8 cellular contexts compared by ENCODE assay signal in the genomic region with DNA sequence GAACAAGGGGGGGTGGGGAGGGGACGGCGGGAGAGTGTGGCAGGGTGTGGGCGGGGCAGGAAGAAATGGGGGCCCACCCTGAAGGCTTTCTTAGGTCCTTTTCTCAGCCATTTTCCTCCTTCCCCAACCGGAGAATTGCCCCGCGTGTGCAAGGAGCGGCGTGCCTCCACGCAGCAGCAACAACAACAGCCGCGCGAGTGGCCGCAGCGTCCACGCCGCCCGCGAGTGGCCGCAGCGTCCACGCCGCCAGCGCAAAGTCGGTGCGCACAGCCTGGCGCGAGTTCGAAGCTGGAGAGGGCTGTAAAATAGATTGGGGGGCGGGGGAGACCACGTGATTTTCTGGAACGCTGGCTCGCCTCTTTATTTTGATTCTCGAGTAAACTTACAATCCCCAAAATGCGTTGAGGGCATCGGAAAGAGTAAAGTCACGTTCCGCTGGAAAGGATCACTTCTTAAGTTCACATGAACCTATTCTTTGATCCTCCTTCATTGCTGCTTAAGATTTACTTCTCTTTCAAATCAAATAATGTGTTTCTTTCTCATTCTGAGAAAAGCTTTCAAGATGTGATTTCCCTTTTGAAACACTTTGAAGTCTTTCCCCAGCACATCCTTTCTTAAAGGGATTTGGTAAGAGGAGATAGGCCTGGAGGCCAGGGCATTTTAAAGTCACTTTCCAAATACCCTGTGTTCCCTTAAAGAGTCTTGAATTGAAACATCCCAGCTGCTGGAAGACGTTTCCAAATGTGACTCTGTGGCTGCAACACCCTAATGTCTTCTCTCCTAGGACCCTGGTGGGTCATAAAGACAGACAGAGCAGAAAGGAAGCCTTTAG.
DNase-seq lines count a peak whose midpoint lies in the region; ATAC-seq and TF ChIP-seq lines count a peak whose summit lies in the region.

No MANE protein-coding gene starts in this region.

- TF ChIP-seq CTCF in kidney epithelial cell (IDR thresholded peaks at IDR 0.05; ENCODE audit: insufficient read depth, low read length, poor library complexity, severe bottlenecking) = no peak

- H3K36me3 Mint-ChIP-seq in activated naive CD8-positive, alpha-beta T cell = no peaks in the 10 kb centered on the region

- no peaks in the 10 kb centered on the region for H3K79me2 ChIP-seq in ACC112 (ENCODE audit: control insufficient read depth, insufficient read depth, low read length, unreplicated experiment)

- H3K27me3 Mint-ChIP-seq in activated naive CD8-positive, alpha-beta T cell = no peaks in the 10 kb centered on the region

- peak overlapping the region; percentile 83 for H3K27ac Mint-ChIP-seq in activated naive CD8-positive, alpha-beta T cell

- H2AFZ ChIP-seq in ACC112 (ENCODE audit: low read length, unreplicated experiment) = peak overlapping the region; percentile 86

- H3K36me3 ChIP-seq in ACC112 (ENCODE audit: insufficient read depth, low read length) (no peaks in the 10 kb centered on the region), kidney epithelial cell (ENCODE audit: control insufficient read depth, insufficient read depth, low read length) (no peaks in the 10 kb centered on the region)

- peaks cover 69% of the 10 kb centered on the region for H3K4me1 Mint-ChIP-seq in activated naive CD8-positive, alpha-beta T cell (ENCODE audit: low read depth)

- peaks cover 39% of the 10 kb centered on the region for H3K4me1 ChIP-seq in ACC112 (ENCODE audit: control insufficient read depth, insufficient read depth, low read length, unreplicated experiment)

- peak overlapping the region; percentile 42 for H3K27ac ChIP-seq in ACC112 (ENCODE audit: low read depth, low read length)

- DNase-seq in kidney epithelial cell (ENCODE audit: low read depth) = no peak
- peak; percentile 41 for DNase-seq in stimulated activated CD4-positive, alpha-beta T cell treated with anti-CD3 and anti-CD28 coated beads, Interleukin-4, amount 100 ng/mL, for 24 hours
- DNase-seq in germinal center (ENCODE audit: low spot score) = no peak

- H3K4me3 ChIP-seq in ACC112 (ENCODE audit: low read depth, low read length) = peak overlapping the region; percentile 72
- H3K4me3 ChIP-seq in kidney epithelial cell (ENCODE audit: low read depth, low read length) = peak overlapping the region; percentile 25

- H3K27me3 ChIP-seq in ACC112 (ENCODE audit: insufficient read depth, low read length) (no peaks in the 10 kb centered on the region), kidney epithelial cell (ENCODE audit: control insufficient read depth, insufficient read depth, low read length) (no peaks in the 10 kb centered on the region)

- ATAC-seq in HG03442 (IDR thresholded peaks at IDR 0.05; ENCODE audit: unreplicated experiment) (peak; percentile 6), HG03378 (IDR thresholded peaks at IDR 0.05; ENCODE audit: unreplicated experiment) (no peak), HG03175 (IDR thresholded peaks at IDR 0.05; ENCODE audit: unreplicated experiment) (no peak)

- no peaks in the 10 kb centered on the region for H3K9me3 Mint-ChIP-seq in activated naive CD8-positive, alpha-beta T cell (ENCODE audit: low read depth)

- peak overlapping the region; percentile 86 for H3K4me3 Mint-ChIP-seq in activated naive CD8-positive, alpha-beta T cell
